In the genomic region with DNA sequence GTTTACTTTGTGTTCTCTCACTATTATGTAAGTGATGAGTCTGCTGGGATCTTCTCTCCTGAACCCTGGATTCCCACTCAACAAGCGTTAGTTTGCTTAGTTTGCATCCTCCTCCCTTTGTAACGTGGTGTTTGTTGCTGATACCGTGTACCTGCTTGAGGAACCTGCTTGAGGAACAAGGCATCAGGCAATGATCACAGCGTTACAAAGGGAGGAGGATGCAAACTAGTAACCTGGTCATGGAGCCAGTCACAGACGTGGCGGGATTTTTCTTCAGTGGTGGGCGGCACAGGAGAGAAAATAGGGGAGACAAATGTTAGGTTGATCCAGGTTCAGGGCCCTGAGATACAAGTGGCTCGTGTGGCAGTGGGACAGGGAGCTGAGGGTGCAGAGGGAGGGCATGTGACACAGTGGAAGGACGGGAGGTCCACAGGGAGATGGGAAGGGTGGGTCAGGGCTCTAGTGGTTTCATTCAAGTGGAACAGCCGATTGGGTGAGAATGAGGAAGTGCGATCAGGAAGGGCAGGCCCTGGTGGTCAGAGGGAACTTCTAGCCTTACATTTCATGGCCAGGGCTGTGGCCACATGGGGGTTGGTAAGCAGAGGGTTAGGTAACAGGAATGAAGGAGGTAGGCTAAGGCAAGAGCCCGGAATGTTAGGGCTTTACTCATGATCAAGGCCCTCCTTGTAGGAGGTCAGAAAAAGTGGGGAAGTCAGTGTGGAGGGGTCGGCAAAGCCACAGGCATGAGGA, we compare ENCODE assay signal across 10 cellular contexts. TPM values are rescaled to one million over a fixed set of nuclear protein-coding genes. Genes with fewer than 3 reads are reported as not detected.
DNase-seq lines count a peak whose midpoint lies in the region; ATAC-seq and TF ChIP-seq lines count a peak whose summit lies in the region.
"Had no signal": no experiment of that assay in that cellular context is flagged by ENCODE, and none has a peak within 500 bp of the region (broad histone marks: within the 10 kb centered on the region; RNA-seq: fewer than 3 reads in every experiment).

No MANE protein-coding gene starts in this region.

- H4K20me1 ChIP-seq in SU-DHL-6 (ENCODE audit: low read depth, low read length): no peaks in the 10 kb centered on the region

- peak overlapping the region; percentile 2 for H3K4me2 ChIP-seq in SU-DHL-6 (ENCODE audit: low read depth, low read length, poor library complexity, severe bottlenecking)

- H3K79me2 ChIP-seq in SU-DHL-6 (ENCODE audit: insufficient read depth, low read length): peaks cover 85% of the 10 kb centered on the region

- intact Hi-C loops in dorsolateral prefrontal cortex (cut with DNase I): no loop called here

- ATAC-seq in HG03039 (IDR thresholded peaks at IDR 0.05; ENCODE audit: unreplicated experiment) (peak; percentile 60), memory B cell (ENCODE audit: low read depth) (peak; percentile 62), GM21526 (IDR thresholded peaks at IDR 0.05; ENCODE audit: low FRiP score, unreplicated experiment) (no peak)

- H3K27ac ChIP-seq in SU-DHL-6 (ENCODE audit: low read depth, low read length) (peak overlapping the region; percentile 45), dorsolateral prefrontal cortex (peak overlapping the region in 9 of 59 donors; percentile 3 to 66 (median 19))
- H3K27ac ChIP-seq: SK-N-MC had no signal

- H3K9me3 Mint-ChIP-seq in memory B cell: peaks cover 2% of the 10 kb centered on the region
- no peaks in the 10 kb centered on the region for H3K9me3 Mint-ChIP-seq in activated naive CD4-positive, alpha-beta T cell treated with anti-CD3 and anti-CD28 coated beads, Interleukin-2, amount 10 ng/mL, durations not matched to agents 7 days and 5 days

- no peaks in the 10 kb centered on the region for H3K9me2 ChIP-seq in SU-DHL-6 (replicated peaks; ENCODE audit: insufficient read depth, low read length)

- peak overlapping the region; percentile 79 for H3K4me3 Mint-ChIP-seq in memory B cell
- no peak overlapping the region for H3K4me3 Mint-ChIP-seq in activated naive CD4-positive, alpha-beta T cell treated with anti-CD3 and anti-CD28 coated beads, Interleukin-2, amount 10 ng/mL, durations not matched to agents 7 days and 5 days

- H3K4me1 Mint-ChIP-seq in memory B cell: peaks cover 56% of the 10 kb centered on the region
- peaks cover 13% of the 10 kb centered on the region for H3K4me1 Mint-ChIP-seq in activated naive CD4-positive, alpha-beta T cell treated with anti-CD3 and anti-CD28 coated beads, Interleukin-2, amount 10 ng/mL, durations not matched to agents 7 days and 5 days

- H3K36me3 ChIP-seq in SU-DHL-6 (ENCODE audit: low read length): no peaks in the 10 kb centered on the region

- H2AFZ ChIP-seq in SU-DHL-6 (ENCODE audit: low read depth, low read length, severe bottlenecking): no peak overlapping the region

- H3F3A ChIP-seq in SU-DHL-6 (ENCODE audit: insufficient read depth): peaks cover 37% of the 10 kb centered on the region

- H3K9ac ChIP-seq in SU-DHL-6 (ENCODE audit: low read length): no peak overlapping the region

- CTCF ChIA-PET in activated naive CD4-positive, alpha-beta T cell treated with anti-CD3 and anti-CD28 coated beads, Interleukin-2, amount 10 ng/mL, durations not matched to agents 7 days and 5 days (lab: Charles Lee): no interaction called here

- H3K27me3 Mint-ChIP-seq in memory B cell: no peaks in the 10 kb centered on the region
- H3K27me3 Mint-ChIP-seq in activated naive CD4-positive, alpha-beta T cell treated with anti-CD3 and anti-CD28 coated beads, Interleukin-2, amount 10 ng/mL, durations not matched to agents 7 days and 5 days: no peaks in the 10 kb centered on the region

- no peak overlapping the region for H3K4me3 ChIP-seq in SU-DHL-6 (ENCODE audit: insufficient read depth, low read length, poor library complexity, severe bottlenecking)
- H3K4me3 ChIP-seq in dorsolateral prefrontal cortex: no peak overlapping the region
- H3K4me3 ChIP-seq: SK-N-MC had no signal

- TF ChIP-seq CTCF in GM10266 (IDR thresholded peaks at IDR 0.05; ENCODE audit: control insufficient read depth, insufficient read depth, low read depth, missing control alignments): no peak
- no peak for TF ChIP-seq CTCF in SU-DHL-6 (IDR thresholded peaks at IDR 0.05; ENCODE audit: insufficient read depth, low read length, poor library complexity, severe bottlenecking)
- TF ChIP-seq CTCF in dorsolateral prefrontal cortex (IDR thresholded peaks at IDR 0.05 in 54 of 56, conservative IDR thresholded peaks at IDR 0.05 in 2 of 56; ENCODE audit: low read depth in 1 of 56, partially characterized antibody in 56 of 56): no peak

- H3K9me3 ChIP-seq in SU-DHL-6 (ENCODE audit: insufficient read depth, low read length): no peaks in the 10 kb centered on the region

- DNase-seq in GM10266 (ENCODE audit: extremely low spot score) (peak; percentile 30), memory B cell (ENCODE audit: low spot score in 2 of 2) (no peak), dorsolateral prefrontal cortex (no peak), activated gamma-delta T cell (lab: John Stamatoyannopoulos, UW) (no peak)
- DNase-seq in activated naive CD4-positive, alpha-beta T cell treated with anti-CD3 and anti-CD28 coated beads, Interleukin-2, amount 10 ng/mL, durations not matched to agents 7 days and 5 days: no peak
- DNase-seq: activated effector memory CD4-positive, alpha-beta T cell treated with anti-CD3 and anti-CD28 coated beads, Interleukin-2, amount 50 U/mL, for 16 hours had no signal

- peaks cover 28% of the 10 kb centered on the region for H3K36me3 Mint-ChIP-seq in memory B cell
- H3K36me3 Mint-ChIP-seq in activated naive CD4-positive, alpha-beta T cell treated with anti-CD3 and anti-CD28 coated beads, Interleukin-2, amount 10 ng/mL, durations not matched to agents 7 days and 5 days: peaks cover 15% of the 10 kb centered on the region

- H3K27me3 ChIP-seq in SU-DHL-6 (ENCODE audit: low read length) (no peaks in the 10 kb centered on the region), dorsolateral prefrontal cortex (no peaks in the 10 kb centered on the region)

- H3K27ac Mint-ChIP-seq in memory B cell: peak overlapping the region; percentile 90
- H3K27ac Mint-ChIP-seq in activated naive CD4-positive, alpha-beta T cell treated with anti-CD3 and anti-CD28 coated beads, Interleukin-2, amount 10 ng/mL, durations not matched to agents 7 days and 5 days: no peak overlapping the region

RNA-seq across cellular contexts. Expression of a gene that starts 38.0 kb away (rescaled TPM):
- total RNA-seq in dorsolateral prefrontal cortex: 100 to 1,000 TPM in 40 of 120 experiments, 10 to 100 TPM in 80; 12.4 to 140 (median 89.4) TPM
